Comparison of ENCODE assay signal across 15 cellular contexts in the genomic region with DNA sequence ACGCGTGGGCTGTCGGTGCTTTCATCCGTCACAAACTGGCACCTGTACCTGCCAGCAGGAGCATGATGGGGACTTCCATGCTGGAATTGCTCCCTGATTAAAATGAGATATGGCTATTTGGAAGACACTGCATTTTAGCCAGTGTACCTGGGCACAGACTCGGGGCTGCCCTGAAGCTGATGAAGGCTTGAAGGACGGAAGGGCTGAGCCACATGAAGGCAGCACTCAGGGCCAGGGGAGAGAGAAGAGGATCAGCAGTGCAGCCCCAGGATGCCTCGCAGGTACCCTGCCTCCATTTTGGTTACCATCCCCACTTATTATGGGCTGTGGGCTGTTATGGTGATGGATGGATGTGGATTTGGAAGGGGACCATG.
DNase-seq lines count a peak whose midpoint lies in the region; ATAC-seq and TF ChIP-seq lines count a peak whose summit lies in the region.
"Had no signal": no experiment of that assay in that cellular context is flagged by ENCODE, and none has a peak within 500 bp of the region (broad histone marks: within the 10 kb centered on the region; RNA-seq: fewer than 3 reads in every experiment).

No MANE protein-coding gene starts in this region.

- H3K9me3 Mint-ChIP-seq in glutamatergic neuron (ENCODE audit: unreplicated experiment): peaks cover 33% of the 10 kb centered on the region
- no peaks in the 10 kb centered on the region for H3K9me3 Mint-ChIP-seq in progenitor cell of endocrine pancreas (ENCODE audit: low read depth)
- H3K9me3 Mint-ChIP-seq: H9, IgD-negative memory B cell had no signal

- no peak overlapping the region for H2BK12ac ChIP-seq in neuronal stem cell (ENCODE audit: low read length)

- no peak overlapping the region for H3K4me3 ChIP-seq in neuronal stem cell (ENCODE audit: low read length in 2 of 2)
- H3K4me3 ChIP-seq: BLaER1 had no signal

- H3K4me3 Mint-ChIP-seq in glutamatergic neuron (ENCODE audit: unreplicated experiment): no peak overlapping the region
- H3K4me3 Mint-ChIP-seq in progenitor cell of endocrine pancreas (ENCODE audit: low read depth): no peak overlapping the region
- H3K4me3 Mint-ChIP-seq: CD14-positive monocyte; CD4-positive, alpha-beta memory T cell; H9; IgD-negative memory B cell had no signal

- H3K4ac ChIP-seq in neuronal stem cell (ENCODE audit: low read length): no peak overlapping the region

- no peak for TF ChIP-seq CTCF in glutamatergic neuron (IDR thresholded peaks at IDR 0.05; ENCODE audit: partially characterized antibody, unreplicated experiment)
- no peak for TF ChIP-seq CTCF in progenitor cell of endocrine pancreas (IDR thresholded peaks at IDR 0.05; ENCODE audit: unreplicated experiment)

- H3K23ac ChIP-seq in neuronal stem cell (ENCODE audit: low read depth, low read length, poor library complexity): no peak overlapping the region

- no peak overlapping the region for H2BK120ac ChIP-seq in neuronal stem cell (ENCODE audit: low read depth, low read length)

- H2BK15ac ChIP-seq in neuronal stem cell (ENCODE audit: low read length): no peak overlapping the region

- peaks cover 4% of the 10 kb centered on the region for H3K79me1 ChIP-seq in neuronal stem cell (ENCODE audit: low read depth, low read length)

- H3K27ac Mint-ChIP-seq in glutamatergic neuron (ENCODE audit: unreplicated experiment): peak overlapping the region; percentile 91
- H3K27ac Mint-ChIP-seq in progenitor cell of endocrine pancreas: no peak overlapping the region
- H3K27ac Mint-ChIP-seq: CD14-positive monocyte; CD4-positive, alpha-beta memory T cell; H9; IgD-negative memory B cell had no signal

- H2AK5ac ChIP-seq in neuronal stem cell (ENCODE audit: low read depth, low read length): no peak overlapping the region

- H3K4me1 ChIP-seq in neuronal stem cell (ENCODE audit: control insufficient read depth in 2 of 2, insufficient read depth in 1 of 2, low read depth in 1 of 2, low read length in 2 of 2): peaks cover 0 to 5% of the 10 kb centered on the region in 2 donors

- no peaks in the 10 kb centered on the region for H3K27me3 ChIP-seq in neuronal stem cell (ENCODE audit: control insufficient read depth in 3 of 3, insufficient read depth in 3 of 3, low read depth in 1 of 3, low read length in 3 of 3)
- H3K27me3 ChIP-seq: BLaER1 had no signal

- peaks cover 33% of the 10 kb centered on the region for H3K27me3 Mint-ChIP-seq in glutamatergic neuron (ENCODE audit: unreplicated experiment)
- no peaks in the 10 kb centered on the region for H3K27me3 Mint-ChIP-seq in progenitor cell of endocrine pancreas
- H3K27me3 Mint-ChIP-seq: CD4-positive, alpha-beta memory T cell; IgD-negative memory B cell had no signal

- H3K36me3 Mint-ChIP-seq in glutamatergic neuron (ENCODE audit: unreplicated experiment) (peaks cover 9% of the 10 kb centered on the region), progenitor cell of endocrine pancreas (ENCODE audit: insufficient read depth) (peaks cover 45% of the 10 kb centered on the region)
- H3K36me3 Mint-ChIP-seq: CD14-positive monocyte; CD4-positive, alpha-beta memory T cell; IgD-negative memory B cell had no signal

- no peak for DNase-seq in left ventricle myocardium superior
- DNase-seq in Right ventricle myocardium superior: no peak
- no peak for DNase-seq in glutamatergic neuron
- DNase-seq in neuronal stem cell (ENCODE audit: low spot score): no peak
- DNase-seq in midbrain (lab: John Stamatoyannopoulos, UW): no peak
- no peak for DNase-seq in progenitor cell of endocrine pancreas (ENCODE audit: low spot score, unreplicated experiment)
- DNase-seq in NCI-H2081 (lab: John Stamatoyannopoulos, UW): no peak
- DNase-seq: CD4-positive, alpha-beta memory T cell; DMS153; DMS79; GDM1; H9 had no signal

- H3K18ac ChIP-seq in neuronal stem cell (ENCODE audit: low read length): no peak overlapping the region

- intact Hi-C loops in left ventricle myocardium superior (cut with micrococcal nuclease) (no loop called here), Right ventricle myocardium superior (cut with DNase I) (loop anchor here (10.0 kb wide), 1 partner anchor 759 kb away; the partner anchor contains the start of gene STK32B)

- no peak overlapping the region for H4K8ac ChIP-seq in neuronal stem cell (ENCODE audit: low read depth, low read length)

- WGBS in neuronal stem cell (ENCODE audit: extremely low coverage in 2 of 2, insufficient read length in 2 of 2, insufficient replicate concordance in 1 of 2), 2 donors: no CpG with 5 or more reads among the region's 7 CpGs

- H3K9ac ChIP-seq in neuronal stem cell (ENCODE audit: low read depth, low read length, poor library complexity): no peak overlapping the region
- H3K9ac ChIP-seq: BLaER1 had no signal

- H3K27ac ChIP-seq in neuronal stem cell (replicated peaks; ENCODE audit: low read length): no peak overlapping the region

- peaks cover 14% of the 10 kb centered on the region for H3K4me1 Mint-ChIP-seq in glutamatergic neuron (ENCODE audit: low read depth, unreplicated experiment)
- no peaks in the 10 kb centered on the region for H3K4me1 Mint-ChIP-seq in progenitor cell of endocrine pancreas (ENCODE audit: low read depth)
- H3K4me1 Mint-ChIP-seq: CD14-positive monocyte; CD4-positive, alpha-beta memory T cell had no signal

- no peak overlapping the region for H3K4me2 ChIP-seq in neuronal stem cell (ENCODE audit: insufficient read depth, low read length, poor library complexity, severe bottlenecking)
- H3K4me2 ChIP-seq: BLaER1 had no signal

- no peak overlapping the region for H3K14ac ChIP-seq in neuronal stem cell (ENCODE audit: low read length)

- H3K36me3 ChIP-seq in neuronal stem cell (replicated peaks in 1 of 2; ENCODE audit: control insufficient read depth in 2 of 2, insufficient read depth in 2 of 2, low read length in 2 of 2): peaks cover 23 to 92% of the 10 kb centered on the region in 2 donors

- peak; percentile 11 for ATAC-seq in left ventricle myocardium superior
- ATAC-seq in Right ventricle myocardium superior (ENCODE audit: poor library complexity): no peak

- no peaks in the 10 kb centered on the region for H3K9me3 ChIP-seq in neuronal stem cell (replicated peaks in 1 of 2; ENCODE audit: control insufficient read depth in 2 of 2, insufficient read depth in 1 of 2, low read depth in 1 of 2, low read length in 2 of 2)
- H3K9me3 ChIP-seq: BLaER1 had no signal

- H2BK5ac ChIP-seq in neuronal stem cell (ENCODE audit: low read length): peak overlapping the region; percentile 39

- no peak overlapping the region for H2AFZ ChIP-seq in neuronal stem cell (ENCODE audit: low read length)

- H4K91ac ChIP-seq in neuronal stem cell (ENCODE audit: low read depth, low read length, poor library complexity): no peak overlapping the region
